Comparison of ENCODE assay signal across 8 cellular contexts in genomic region chr12:26701604-26702215, GRCh38.
DNase-seq lines count a peak whose midpoint lies in the region; ATAC-seq and TF ChIP-seq lines count a peak whose summit lies in the region.

No MANE protein-coding gene starts in this region.

- TF ChIP-seq CTCF in heart left ventricle (IDR thresholded peaks at IDR 0.05) (peak; percentile 50 to 74 (median 64)), astrocyte of the cerebellum (IDR thresholded peaks at IDR 0.05; ENCODE audit: low read depth, low read length, missing control alignments) (peak; percentile 23), liver (IDR thresholded peaks at IDR 0.05; ENCODE audit: low read depth, low read length, missing input control) (peak; percentile 55)

- H3K27ac ChIP-seq in heart left ventricle (no peak overlapping the region), right cardiac atrium (ENCODE audit: low read length) (no peak overlapping the region), liver (ENCODE audit: low read depth in 1 of 2, low read length in 2 of 2) (no peak overlapping the region)

- peaks cover 0 to 31% (median 12%) of the 10 kb centered on the region in 12 donors for H3K4me1 ChIP-seq in heart left ventricle
- no peaks in the 10 kb centered on the region for H3K4me1 ChIP-seq in right cardiac atrium (ENCODE audit: control insufficient read depth, insufficient read depth, low read length)
- H3K4me1 ChIP-seq in liver (ENCODE audit: control insufficient read depth in 4 of 4, insufficient read depth in 4 of 4, low read length in 3 of 4), result peaks cover 5 to 20% (median 20%) of the 10 kb centered on the region in 4 donors

- ATAC-seq in heart left ventricle (no peak), right cardiac atrium (no peak), GM21367 (IDR thresholded peaks at IDR 0.05; ENCODE audit: unreplicated experiment) (no peak)

- TF ChIP-seq RAD21 in liver (IDR thresholded peaks at IDR 0.05), result peak; percentile 79 to 82

- H3K9me3 ChIP-seq in heart left ventricle (no peaks in the 10 kb centered on the region), right cardiac atrium (ENCODE audit: control insufficient read depth, low read length) (no peaks in the 10 kb centered on the region), liver (ENCODE audit: control insufficient read depth in 4 of 4, low read length in 3 of 4) (no peaks in the 10 kb centered on the region)

- intact Hi-C loops in heart left ventricle (cut with DNase I) (loop anchor here in 4 of 10 donors (5.0 kb wide), 4 partner anchors 131 to 1264 kb away; partner anchors contain the start of gene ITPR2 (in 1 of the 4)), right cardiac atrium (cut with DNase I) (no loop called here)

- no peak for DNase-seq in heart left ventricle
- no peak for DNase-seq in right cardiac atrium
- DNase-seq in NCI-H2029 treated with DMSO at 0.1 percent for 48 hours (lab: John Stamatoyannopoulos, UW), result peak; percentile 42
- DNase-seq in astrocyte of the cerebellum (ENCODE audit: low read depth), result peak; percentile 48
- DNase-seq in HK-2 (ENCODE audit: unreplicated experiment), result no peak
- no peak for DNase-seq in activated CD8-positive, alpha-beta memory T cell treated with anti-CD3 and anti-CD28 coated beads, Interleukin-2, amount 50 U/mL, for 4 hours

- no peak for TF ChIP-seq POLR2A in heart left ventricle (IDR thresholded peaks at IDR 0.05)

- in situ Hi-C loops in astrocyte of the cerebellum (cut with HindIII; ENCODE audit: low sequenced_read_pairs), result no loop called here

- H3K9ac ChIP-seq in liver (ENCODE audit: low read depth in 1 of 2, low read length in 2 of 2), result no peak overlapping the region

- no peaks in the 10 kb centered on the region for H3K27me3 ChIP-seq in heart left ventricle
- H3K27me3 ChIP-seq in right cardiac atrium (ENCODE audit: control insufficient read depth, insufficient read depth), result no peaks in the 10 kb centered on the region
- no peaks in the 10 kb centered on the region for H3K27me3 ChIP-seq in liver (ENCODE audit: control insufficient read depth in 4 of 4, insufficient read depth in 4 of 4, low read length in 3 of 4)

- 82 to 98% (median 96%) methylated on average over 1 of the region's 1 CpG for WGBS in heart left ventricle, 4 donors
- 91% methylated on average over 1 of the region's 1 CpG for WGBS in right cardiac atrium
- WGBS in liver, result 88% methylated on average over 1 of the region's 1 CpG

- H3K36me3 ChIP-seq in heart left ventricle (peaks cover 0 to 21% (median 4%) of the 10 kb centered on the region in 9 donors), liver (ENCODE audit: control insufficient read depth in 4 of 4, insufficient read depth in 3 of 4, low read depth in 1 of 4, low read length in 3 of 4) (peaks cover 0 to 19% (median 10%) of the 10 kb centered on the region in 4 donors)

- no peak overlapping the region for H3K4me3 ChIP-seq in heart left ventricle
- H3K4me3 ChIP-seq in right cardiac atrium (ENCODE audit: low read length), result no peak overlapping the region
- H3K4me3 ChIP-seq in astrocyte of the cerebellum (ENCODE audit: low read depth, low read length), result no peak overlapping the region
- H3K4me3 ChIP-seq in liver (ENCODE audit: low read depth in 1 of 3, low read length in 3 of 3), result no peak overlapping the region

TF ChIP-seq in liver, 16 proteins besides CTCF, POLR2A, EP300 and RAD21:
- TF ChIP-seq, protein P1, sequence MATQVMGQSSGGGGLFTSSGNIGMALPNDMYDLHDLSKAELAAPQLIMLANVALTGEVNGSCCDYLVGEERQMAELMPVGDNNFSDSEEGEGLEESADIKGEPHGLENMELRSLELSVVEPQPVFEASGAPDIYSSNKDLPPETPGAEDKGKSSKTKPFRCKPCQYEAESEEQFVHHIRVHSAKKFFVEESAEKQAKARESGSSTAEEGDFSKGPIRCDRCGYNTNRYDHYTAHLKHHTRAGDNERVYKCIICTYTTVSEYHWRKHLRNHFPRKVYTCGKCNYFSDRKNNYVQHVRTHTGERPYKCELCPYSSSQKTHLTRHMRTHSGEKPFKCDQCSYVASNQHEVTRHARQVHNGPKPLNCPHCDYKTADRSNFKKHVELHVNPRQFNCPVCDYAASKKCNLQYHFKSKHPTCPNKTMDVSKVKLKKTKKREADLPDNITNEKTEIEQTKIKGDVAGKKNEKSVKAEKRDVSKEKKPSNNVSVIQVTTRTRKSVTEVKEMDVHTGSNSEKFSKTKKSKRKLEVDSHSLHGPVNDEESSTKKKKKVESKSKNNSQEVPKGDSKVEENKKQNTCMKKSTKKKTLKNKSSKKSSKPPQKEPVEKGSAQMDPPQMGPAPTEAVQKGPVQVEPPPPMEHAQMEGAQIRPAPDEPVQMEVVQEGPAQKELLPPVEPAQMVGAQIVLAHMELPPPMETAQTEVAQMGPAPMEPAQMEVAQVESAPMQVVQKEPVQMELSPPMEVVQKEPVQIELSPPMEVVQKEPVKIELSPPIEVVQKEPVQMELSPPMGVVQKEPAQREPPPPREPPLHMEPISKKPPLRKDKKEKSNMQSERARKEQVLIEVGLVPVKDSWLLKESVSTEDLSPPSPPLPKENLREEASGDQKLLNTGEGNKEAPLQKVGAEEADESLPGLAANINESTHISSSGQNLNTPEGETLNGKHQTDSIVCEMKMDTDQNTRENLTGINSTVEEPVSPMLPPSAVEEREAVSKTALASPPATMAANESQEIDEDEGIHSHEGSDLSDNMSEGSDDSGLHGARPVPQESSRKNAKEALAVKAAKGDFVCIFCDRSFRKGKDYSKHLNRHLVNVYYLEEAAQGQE (IDR thresholded peaks at IDR 0.05), result no peak
- no peak for TF ChIP-seq MAX (IDR thresholded peaks at IDR 0.05)
- TF ChIP-seq FOXA2 (IDR thresholded peaks at IDR 0.05), result no peak
- no peak for TF ChIP-seq HNF4G (IDR thresholded peaks at IDR 0.05)
- no peak for TF ChIP-seq FOXA1 (IDR thresholded peaks at IDR 0.05)
- TF ChIP-seq YY1 (IDR thresholded peaks at IDR 0.05), result no peak
- TF ChIP-seq HNF4A (conservative IDR thresholded peaks at IDR 0.05), result no peak
- TF ChIP-seq RXRA (IDR thresholded peaks at IDR 0.05), result no peak
- TF ChIP-seq, protein P2, sequence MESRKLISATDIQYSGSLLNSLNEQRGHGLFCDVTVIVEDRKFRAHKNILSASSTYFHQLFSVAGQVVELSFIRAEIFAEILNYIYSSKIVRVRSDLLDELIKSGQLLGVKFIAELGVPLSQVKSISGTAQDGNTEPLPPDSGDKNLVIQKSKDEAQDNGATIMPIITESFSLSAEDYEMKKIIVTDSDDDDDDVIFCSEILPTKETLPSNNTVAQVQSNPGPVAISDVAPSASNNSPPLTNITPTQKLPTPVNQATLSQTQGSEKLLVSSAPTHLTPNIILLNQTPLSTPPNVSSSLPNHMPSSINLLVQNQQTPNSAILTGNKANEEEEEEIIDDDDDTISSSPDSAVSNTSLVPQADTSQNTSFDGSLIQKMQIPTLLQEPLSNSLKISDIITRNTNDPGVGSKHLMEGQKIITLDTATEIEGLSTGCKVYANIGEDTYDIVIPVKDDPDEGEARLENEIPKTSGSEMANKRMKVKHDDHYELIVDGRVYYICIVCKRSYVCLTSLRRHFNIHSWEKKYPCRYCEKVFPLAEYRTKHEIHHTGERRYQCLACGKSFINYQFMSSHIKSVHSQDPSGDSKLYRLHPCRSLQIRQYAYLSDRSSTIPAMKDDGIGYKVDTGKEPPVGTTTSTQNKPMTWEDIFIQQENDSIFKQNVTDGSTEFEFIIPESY (IDR thresholded peaks at IDR 0.05), result no peak
- TF ChIP-seq NR2F2 (IDR thresholded peaks at IDR 0.05), result no peak
- no peak for TF ChIP-seq GABPA (IDR thresholded peaks at IDR 0.05 in 1 of 2, conservative IDR thresholded peaks at IDR 0.05 in 1 of 2)
- TF ChIP-seq TAF1 (conservative IDR thresholded peaks at IDR 0.05), result no peak
- no peak for TF ChIP-seq JUND (IDR thresholded peaks at IDR 0.05)
- TF ChIP-seq ATF3 (IDR thresholded peaks at IDR 0.05), result no peak
- TF ChIP-seq SP1 (IDR thresholded peaks at IDR 0.05), result no peak
- TF ChIP-seq EGR1 (IDR thresholded peaks at IDR 0.05; ENCODE audit: low read depth in 2 of 2), result no peak

Comparison
In these comparisons a context has a peak if more than half of its experiments do, and no peak if none do; other contexts are left out.
1. DNase-seq: peak in NCI-H2029 treated with DMSO at 0.1 percent for 48 hours (single experiment) and astrocyte of the cerebellum (single experiment); none in heart left ventricle (0 of 5), right cardiac atrium (0 of 3), HK-2 (single experiment) and activated CD8-positive, alpha-beta memory T cell treated with anti-CD3 and anti-CD28 coated beads, Interleukin-2, amount 50 U/mL, for 4 hours (single experiment).
2. Peak in every context shown above with its lines, with median percentiles within 50 percentile points of each other: CTCF ChIP-seq.